1 cellular context compared by ENCODE assay signal in the genomic region with DNA sequence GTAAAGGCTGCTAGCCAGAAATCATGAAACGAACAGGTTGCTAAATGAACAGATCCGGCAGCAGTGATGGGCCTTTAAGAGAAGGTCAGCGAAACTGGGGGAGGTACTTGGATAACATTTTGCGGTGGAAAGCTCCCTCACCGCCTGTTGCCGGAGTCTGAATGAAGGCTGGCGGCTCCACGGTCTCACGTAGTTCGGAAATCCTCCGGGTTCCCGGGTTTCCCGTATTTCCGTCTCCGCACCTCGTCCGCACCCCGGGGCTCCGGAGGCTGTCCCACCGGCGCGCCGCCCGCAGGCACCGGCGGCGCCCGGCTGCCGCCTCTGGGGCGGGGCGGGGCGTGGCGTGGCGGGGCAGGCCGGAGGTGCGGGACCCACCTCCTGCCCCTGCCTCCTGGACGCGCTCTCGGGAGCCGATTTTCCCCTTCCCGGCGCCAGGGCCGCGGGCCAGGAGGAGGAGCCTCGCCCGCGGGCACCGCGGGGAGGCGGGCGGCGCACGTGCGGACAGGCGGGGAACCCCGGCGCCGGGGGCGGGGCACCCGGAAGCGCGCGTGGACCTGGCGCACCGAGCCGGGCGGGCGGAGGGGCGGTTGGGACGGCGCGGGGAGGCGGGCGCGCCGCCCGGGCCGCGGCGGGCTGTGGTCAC.
A peak's percentile ranks its signal among the peaks of the same experiment; 100 is the strongest.
TF ChIP-seq lines count a peak whose summit lies in the region.

A gene with protein sequence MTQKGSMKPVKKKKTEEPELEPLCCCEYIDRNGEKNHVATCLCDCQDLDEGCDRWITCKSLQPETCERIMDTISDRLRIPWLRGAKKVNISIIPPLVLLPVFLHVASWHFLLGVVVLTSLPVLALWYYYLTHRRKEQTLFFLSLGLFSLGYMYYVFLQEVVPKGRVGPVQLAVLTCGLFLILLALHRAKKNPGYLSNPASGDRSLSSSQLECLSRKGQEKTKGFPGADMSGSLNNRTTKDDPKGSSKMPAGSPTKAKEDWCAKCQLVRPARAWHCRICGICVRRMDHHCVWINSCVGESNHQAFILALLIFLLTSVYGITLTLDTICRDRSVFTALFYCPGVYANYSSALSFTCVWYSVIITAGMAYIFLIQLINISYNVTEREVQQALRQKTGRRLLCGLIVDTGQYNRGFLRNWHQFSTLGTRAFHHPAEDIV (plus strand): TSS at position 642 of the 643 bp plus-strand sequence. CDS start 790 bp downstream, outside the sequence.

TF ChIP-seq in WTC11, 78 proteins besides CTCF, POLR2A, EP300 and RAD21 (continued from another document):
- TF ChIP-seq, protein P1, sequence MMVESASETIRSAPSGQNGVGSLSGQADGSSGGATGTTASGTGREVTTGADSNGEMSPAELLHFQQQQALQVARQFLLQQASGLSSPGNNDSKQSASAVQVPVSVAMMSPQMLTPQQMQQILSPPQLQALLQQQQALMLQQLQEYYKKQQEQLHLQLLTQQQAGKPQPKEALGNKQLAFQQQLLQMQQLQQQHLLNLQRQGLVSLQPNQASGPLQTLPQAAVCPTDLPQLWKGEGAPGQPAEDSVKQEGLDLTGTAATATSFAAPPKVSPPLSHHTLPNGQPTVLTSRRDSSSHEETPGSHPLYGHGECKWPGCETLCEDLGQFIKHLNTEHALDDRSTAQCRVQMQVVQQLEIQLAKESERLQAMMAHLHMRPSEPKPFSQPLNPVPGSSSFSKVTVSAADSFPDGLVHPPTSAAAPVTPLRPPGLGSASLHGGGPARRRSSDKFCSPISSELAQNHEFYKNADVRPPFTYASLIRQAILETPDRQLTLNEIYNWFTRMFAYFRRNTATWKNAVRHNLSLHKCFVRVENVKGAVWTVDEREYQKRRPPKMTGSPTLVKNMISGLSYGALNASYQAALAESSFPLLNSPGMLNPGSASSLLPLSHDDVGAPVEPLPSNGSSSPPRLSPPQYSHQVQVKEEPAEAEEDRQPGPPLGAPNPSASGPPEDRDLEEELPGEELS (CRISPR knock-in tag; IDR thresholded peaks at IDR 0.05), result peak; percentile 27; the same call in 1 of the 2 replicates
- TF ChIP-seq SP1 (CRISPR knock-in tag; conservative IDR thresholded peaks at IDR 0.05) (peak; percentile 54), ZNF232 (CRISPR knock-in tag; IDR thresholded peaks at IDR 0.05) (no peak), SOX15 (CRISPR knock-in tag; IDR thresholded peaks at IDR 0.05) (no peak), E2F1 (CRISPR knock-in tag; IDR thresholded peaks at IDR 0.05) (no peak), USF2 (CRISPR knock-in tag; IDR thresholded peaks at IDR 0.05) (peak; percentile 47; the same call in 1 of the 2 replicates), ZNF121 (CRISPR knock-in tag; IDR thresholded peaks at IDR 0.05) (no peak), TEAD1 (CRISPR knock-in tag; IDR thresholded peaks at IDR 0.05) (no peak), TP53 (CRISPR knock-in tag; IDR thresholded peaks at IDR 0.05) (no peak), ZNF219 (CRISPR knock-in tag; IDR thresholded peaks at IDR 0.05; ENCODE audit: borderline replicate concordance) (no peak), ZBTB43 (CRISPR knock-in tag; IDR thresholded peaks at IDR 0.05) (no peak), RELA (CRISPR knock-in tag; IDR thresholded peaks at IDR 0.05; ENCODE audit: borderline replicate concordance) (no peak), ZBTB21 (CRISPR knock-in tag; IDR thresholded peaks at IDR 0.05; ENCODE audit: borderline replicate concordance) (no peak), ATF1 (CRISPR knock-in tag; IDR thresholded peaks at IDR 0.05) (no peak)
- TF ChIP-seq, protein P2, sequence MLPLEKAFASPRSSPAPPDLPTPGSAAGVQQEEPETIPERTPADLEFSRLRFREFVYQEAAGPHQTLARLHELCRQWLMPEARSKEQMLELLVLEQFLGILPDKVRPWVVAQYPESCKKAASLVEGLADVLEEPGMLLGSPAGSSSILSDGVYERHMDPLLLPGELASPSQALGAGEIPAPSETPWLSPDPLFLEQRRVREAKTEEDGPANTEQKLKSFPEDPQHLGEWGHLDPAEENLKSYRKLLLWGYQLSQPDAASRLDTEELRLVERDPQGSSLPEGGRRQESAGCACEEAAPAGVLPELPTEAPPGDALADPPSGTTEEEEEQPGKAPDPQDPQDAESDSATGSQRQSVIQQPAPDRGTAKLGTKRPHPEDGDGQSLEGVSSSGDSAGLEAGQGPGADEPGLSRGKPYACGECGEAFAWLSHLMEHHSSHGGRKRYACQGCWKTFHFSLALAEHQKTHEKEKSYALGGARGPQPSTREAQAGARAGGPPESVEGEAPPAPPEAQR (CRISPR knock-in tag; IDR thresholded peaks at IDR 0.05), result no peak
TF ChIP-seq in WTC11: peak in this region for 4.
